ENCODE assay signal across 2 cellular contexts in the genomic region with DNA sequence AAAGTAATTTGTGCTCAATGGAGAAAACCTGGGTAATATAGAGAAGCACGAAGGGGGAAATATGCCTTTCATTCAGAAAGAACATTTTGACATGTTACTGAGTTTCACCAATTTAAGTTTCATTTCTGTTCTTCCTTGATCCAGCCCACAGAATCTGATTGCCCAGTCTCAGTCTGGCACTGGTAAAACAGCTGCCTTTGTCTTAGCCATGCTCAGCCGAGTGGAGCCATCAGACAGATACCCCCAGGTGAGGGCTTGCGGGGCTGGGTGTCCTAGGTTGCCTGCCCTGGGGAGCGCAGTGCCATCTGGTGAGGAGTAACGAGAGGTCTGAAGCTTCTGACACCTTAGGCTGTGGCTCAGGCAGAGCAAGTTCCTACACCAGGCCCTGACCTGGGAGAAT.
TF ChIP-seq lines count a peak whose summit lies in the region.

No MANE protein-coding gene starts in this region.

TF ChIP-seq in HepG2, 621 proteins besides CTCF, POLR2A, EP300 and RAD21 (continued from another document):
- TF ChIP-seq, protein P1, sequence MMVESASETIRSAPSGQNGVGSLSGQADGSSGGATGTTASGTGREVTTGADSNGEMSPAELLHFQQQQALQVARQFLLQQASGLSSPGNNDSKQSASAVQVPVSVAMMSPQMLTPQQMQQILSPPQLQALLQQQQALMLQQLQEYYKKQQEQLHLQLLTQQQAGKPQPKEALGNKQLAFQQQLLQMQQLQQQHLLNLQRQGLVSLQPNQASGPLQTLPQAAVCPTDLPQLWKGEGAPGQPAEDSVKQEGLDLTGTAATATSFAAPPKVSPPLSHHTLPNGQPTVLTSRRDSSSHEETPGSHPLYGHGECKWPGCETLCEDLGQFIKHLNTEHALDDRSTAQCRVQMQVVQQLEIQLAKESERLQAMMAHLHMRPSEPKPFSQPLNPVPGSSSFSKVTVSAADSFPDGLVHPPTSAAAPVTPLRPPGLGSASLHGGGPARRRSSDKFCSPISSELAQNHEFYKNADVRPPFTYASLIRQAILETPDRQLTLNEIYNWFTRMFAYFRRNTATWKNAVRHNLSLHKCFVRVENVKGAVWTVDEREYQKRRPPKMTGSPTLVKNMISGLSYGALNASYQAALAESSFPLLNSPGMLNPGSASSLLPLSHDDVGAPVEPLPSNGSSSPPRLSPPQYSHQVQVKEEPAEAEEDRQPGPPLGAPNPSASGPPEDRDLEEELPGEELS (CRISPR knock-in tag; IDR thresholded peaks at IDR 0.05), result no peak
- no peak for TF ChIP-seq MYC (CRISPR knock-in tag; IDR thresholded peaks at IDR 0.05; ENCODE audit: borderline replicate concordance)
- TF ChIP-seq ZXDC (CRISPR knock-in tag; IDR thresholded peaks at IDR 0.05), result no peak
- TF ChIP-seq AGO1 (IDR thresholded peaks at IDR 0.05; ENCODE audit: low read depth, low read length, poor library complexity, severe bottlenecking), result no peak

TF ChIP-seq in GM23338, 12 proteins besides CTCF, POLR2A, EP300 and RAD21 (continued from another document):
- TF ChIP-seq, protein P2, sequence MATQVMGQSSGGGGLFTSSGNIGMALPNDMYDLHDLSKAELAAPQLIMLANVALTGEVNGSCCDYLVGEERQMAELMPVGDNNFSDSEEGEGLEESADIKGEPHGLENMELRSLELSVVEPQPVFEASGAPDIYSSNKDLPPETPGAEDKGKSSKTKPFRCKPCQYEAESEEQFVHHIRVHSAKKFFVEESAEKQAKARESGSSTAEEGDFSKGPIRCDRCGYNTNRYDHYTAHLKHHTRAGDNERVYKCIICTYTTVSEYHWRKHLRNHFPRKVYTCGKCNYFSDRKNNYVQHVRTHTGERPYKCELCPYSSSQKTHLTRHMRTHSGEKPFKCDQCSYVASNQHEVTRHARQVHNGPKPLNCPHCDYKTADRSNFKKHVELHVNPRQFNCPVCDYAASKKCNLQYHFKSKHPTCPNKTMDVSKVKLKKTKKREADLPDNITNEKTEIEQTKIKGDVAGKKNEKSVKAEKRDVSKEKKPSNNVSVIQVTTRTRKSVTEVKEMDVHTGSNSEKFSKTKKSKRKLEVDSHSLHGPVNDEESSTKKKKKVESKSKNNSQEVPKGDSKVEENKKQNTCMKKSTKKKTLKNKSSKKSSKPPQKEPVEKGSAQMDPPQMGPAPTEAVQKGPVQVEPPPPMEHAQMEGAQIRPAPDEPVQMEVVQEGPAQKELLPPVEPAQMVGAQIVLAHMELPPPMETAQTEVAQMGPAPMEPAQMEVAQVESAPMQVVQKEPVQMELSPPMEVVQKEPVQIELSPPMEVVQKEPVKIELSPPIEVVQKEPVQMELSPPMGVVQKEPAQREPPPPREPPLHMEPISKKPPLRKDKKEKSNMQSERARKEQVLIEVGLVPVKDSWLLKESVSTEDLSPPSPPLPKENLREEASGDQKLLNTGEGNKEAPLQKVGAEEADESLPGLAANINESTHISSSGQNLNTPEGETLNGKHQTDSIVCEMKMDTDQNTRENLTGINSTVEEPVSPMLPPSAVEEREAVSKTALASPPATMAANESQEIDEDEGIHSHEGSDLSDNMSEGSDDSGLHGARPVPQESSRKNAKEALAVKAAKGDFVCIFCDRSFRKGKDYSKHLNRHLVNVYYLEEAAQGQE (IDR thresholded peaks at IDR 0.05; ENCODE audit: unreplicated experiment), result no peak
